10 cellular contexts compared by ENCODE assay signal in genomic region chr3:149638401-149639092, GRCh38. TPM values are rescaled to one million over a fixed set of nuclear protein-coding genes. Genes with fewer than 3 reads are reported as not detected.
DNase-seq lines count a peak whose midpoint lies in the region; ATAC-seq lines count a peak whose summit lies in the region.
"Had no signal": no experiment of that assay in that cellular context is flagged by ENCODE, and none has a peak within 500 bp of the region (broad histone marks: within the 10 kb centered on the region; RNA-seq: fewer than 3 reads in every experiment).

No MANE protein-coding gene starts in this region.

- ATAC-seq in left lobe of liver (peak; percentile 52), HG03439 (IDR thresholded peaks at IDR 0.05; ENCODE audit: unreplicated experiment) (no peak)

- no peaks in the 10 kb centered on the region for H3K4me1 Mint-ChIP-seq in activated naive CD4-positive, alpha-beta T cell treated with anti-CD3 and anti-CD28 coated beads, Interleukin-2, amount 10 ng/mL, durations not matched to agents 7 days and 5 days
- H3K4me1 Mint-ChIP-seq: activated naive CD4-positive, alpha-beta T cell treated with anti-CD3 and anti-CD28 coated beads, Interleukin-2, amount 50 U/mL, for 24 hours had no signal

- no peaks in the 10 kb centered on the region for H3K9me3 Mint-ChIP-seq in activated naive CD4-positive, alpha-beta T cell treated with anti-CD3 and anti-CD28 coated beads, Interleukin-2, amount 10 ng/mL, durations not matched to agents 7 days and 5 days
- H3K9me3 Mint-ChIP-seq: activated naive CD4-positive, alpha-beta T cell treated with anti-CD3 and anti-CD28 coated beads, Interleukin-2, amount 50 U/mL, for 24 hours had no signal

- CTCF ChIA-PET in activated naive CD4-positive, alpha-beta T cell treated with anti-CD3 and anti-CD28 coated beads, Interleukin-2, amount 10 ng/mL, durations not matched to agents 7 days and 5 days (lab: Charles Lee): interaction anchor here (0.7 kb wide), 1 partner anchor 29 kb away, joined by 5 read pairs; no protein-coding TSS in a partner anchor

- DNase-seq in HT-29 (ENCODE audit: low spot score) (peak; percentile 33), caudate nucleus (lab: John Stamatoyannopoulos, UW) (peak in 6 of 61 donors; percentile 6 to 24 (median 10)), left lobe of liver (ENCODE audit: low spot score) (peak; percentile 51), substantia nigra (lab: John Stamatoyannopoulos, UW) (peak in 13 of 49 donors; percentile 3 to 15 (median 9))
- DNase-seq in activated naive CD4-positive, alpha-beta T cell treated with anti-CD3 and anti-CD28 coated beads, Interleukin-2, amount 10 ng/mL, durations not matched to agents 7 days and 5 days: no peak
- DNase-seq in central memory CD4-positive, alpha-beta T cell: no peak
- DNase-seq in stimulated activated naive CD4-positive, alpha-beta T cell (lab: John Stamatoyannopoulos, UW): no peak
- DNase-seq: Peyer's patch had no signal

- peak overlapping the region; percentile 33 for H3K27ac ChIP-seq in caudate nucleus (ENCODE audit: low read depth, low read length)
- peak overlapping the region; percentile 62 for H3K27ac ChIP-seq in substantia nigra (ENCODE audit: low read depth, low read length, poor library complexity, severe bottlenecking)

- no peak overlapping the region for H3K27ac Mint-ChIP-seq in activated naive CD4-positive, alpha-beta T cell treated with anti-CD3 and anti-CD28 coated beads, Interleukin-2, amount 10 ng/mL, durations not matched to agents 7 days and 5 days
- H3K27ac Mint-ChIP-seq: activated naive CD4-positive, alpha-beta T cell treated with anti-CD3 and anti-CD28 coated beads, Interleukin-2, amount 50 U/mL, for 24 hours had no signal

- H3K4me3 Mint-ChIP-seq in activated naive CD4-positive, alpha-beta T cell treated with anti-CD3 and anti-CD28 coated beads, Interleukin-2, amount 10 ng/mL, durations not matched to agents 7 days and 5 days: no peak overlapping the region
- H3K4me3 Mint-ChIP-seq: activated naive CD4-positive, alpha-beta T cell treated with anti-CD3 and anti-CD28 coated beads, Interleukin-2, amount 50 U/mL, for 24 hours had no signal

- peaks cover 15% of the 10 kb centered on the region for H3K27me3 Mint-ChIP-seq in activated naive CD4-positive, alpha-beta T cell treated with anti-CD3 and anti-CD28 coated beads, Interleukin-2, amount 10 ng/mL, durations not matched to agents 7 days and 5 days

- H3K36me3 Mint-ChIP-seq in activated naive CD4-positive, alpha-beta T cell treated with anti-CD3 and anti-CD28 coated beads, Interleukin-2, amount 10 ng/mL, durations not matched to agents 7 days and 5 days: no peaks in the 10 kb centered on the region
- H3K36me3 Mint-ChIP-seq: activated naive CD4-positive, alpha-beta T cell treated with anti-CD3 and anti-CD28 coated beads, Interleukin-2, amount 50 U/mL, for 24 hours had no signal

RNA-seq across cellular contexts. Expression of gene WWTR1, which starts 19.3 kb away (rescaled TPM):
- 3.2 and 4.2 TPM in 2 replicates for total RNA-seq in HT-29 (2014; rRNA removed; shearing (Covaris generic))
- 13.2 TPM for total RNA-seq in left lobe of liver

Comparison
In these comparisons a context has a peak if more than half of its experiments do, and no peak if none do; other contexts are left out.
1. DNase-seq: peak in HT-29 (single experiment) and left lobe of liver (single experiment); none in activated naive CD4-positive, alpha-beta T cell treated with anti-CD3 and anti-CD28 coated beads, Interleukin-2, amount 10 ng/mL, durations not matched to agents 7 days and 5 days (single experiment), central memory CD4-positive, alpha-beta T cell (single experiment) and stimulated activated naive CD4-positive, alpha-beta T cell (0 of 6).